In genomic region chr15:35545825-35546580, GRCh38 we compare ENCODE assay signal across 8 cellular contexts. TPM values are rescaled to one million over a fixed set of nuclear protein-coding genes. Genes with fewer than 3 reads are reported as not detected.
DNase-seq lines count a peak whose midpoint lies in the region; ATAC-seq and TF ChIP-seq lines count a peak whose summit lies in the region.

A gene with protein sequence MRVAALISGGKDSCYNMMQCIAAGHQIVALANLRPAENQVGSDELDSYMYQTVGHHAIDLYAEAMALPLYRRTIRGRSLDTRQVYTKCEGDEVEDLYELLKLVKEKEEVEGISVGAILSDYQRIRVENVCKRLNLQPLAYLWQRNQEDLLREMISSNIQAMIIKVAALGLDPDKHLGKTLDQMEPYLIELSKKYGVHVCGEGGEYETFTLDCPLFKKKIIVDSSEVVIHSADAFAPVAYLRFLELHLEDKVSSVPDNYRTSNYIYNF (minus strand): TSS chr15:35546165. CDS start chr15:35546141, 24 bp downstream.

- no peaks in the 10 kb centered on the region for H4K20me1 ChIP-seq in hepatocyte (ENCODE audit: insufficient read depth, poor library complexity, severe bottlenecking)

- DNase-seq in NCI-H1417 treated with DMSO at 0.1 percent for 48 hours (lab: John Stamatoyannopoulos, UW) (peak; percentile 76), T-helper 2 cell (peak; percentile 53 to 88 (median 75)), anterior cingulate cortex (lab: John Stamatoyannopoulos, UW) (peak in 56 of 58 donors; percentile 29 to 92 (median 74)), hepatocyte (ENCODE audit: low spot score) (peak; percentile 90), retina (peak; percentile 99), cortex of kidney (lab: John Stamatoyannopoulos, UW) (no peak)

- no peaks in the 10 kb centered on the region for H3K36me3 ChIP-seq in hepatocyte (replicated peaks; ENCODE audit: insufficient read depth, low read depth)

- peak; percentile 92 for ATAC-seq in HG02798 (IDR thresholded peaks at IDR 0.05; ENCODE audit: poor library complexity, unreplicated experiment)

- H3K4me2 ChIP-seq in hepatocyte: peak within 1 kb of the TSS; percentile 80

- TF ChIP-seq POLR2A in GM15510 (IDR thresholded peaks at IDR 0.05; ENCODE audit: borderline replicate concordance, extremely low read depth, insufficient read length): peak; percentile 77

- WGBS in hepatocyte (ENCODE audit: low lambda C conversion rate, missing lambda C conversion rate): 3% methylated on average over 67 of the region's 69 CpGs

- peak within 1 kb of the TSS; percentile 94 for H2AFZ ChIP-seq in hepatocyte

- TF ChIP-seq CTCF in hepatocyte (IDR thresholded peaks at IDR 0.05; ENCODE audit: poor library complexity): no peak

- H3K4me3 ChIP-seq in hepatocyte: peak within 1 kb of the TSS; percentile 68

- H3K27me3 ChIP-seq in hepatocyte: no peaks in the 10 kb centered on the region

- peak within 1 kb of the TSS; percentile 97 for H3K27ac ChIP-seq in hepatocyte

- no peaks in the 10 kb centered on the region for H3K9me2 ChIP-seq in hepatocyte (replicated peaks; ENCODE audit: insufficient read depth)

- no peaks in the 10 kb centered on the region for H3K4me1 ChIP-seq in hepatocyte (ENCODE audit: insufficient read depth)

- H3K9me3 ChIP-seq in hepatocyte (ENCODE audit: low read depth): no peaks in the 10 kb centered on the region

- H3K79me2 ChIP-seq in hepatocyte: peaks cover 16% of the 10 kb centered on the region

RNA-seq across cellular contexts. Expression of the gene that starts here (rescaled TPM):
- total RNA-seq in hepatocyte: 11.3 and 21.7 TPM in 2 replicates
- polyA plus RNA-seq in hepatocyte: 11.4 and 14.4 TPM in 2 replicates
